Comparison of ENCODE assay signal across 12 cellular contexts in the genomic region with DNA sequence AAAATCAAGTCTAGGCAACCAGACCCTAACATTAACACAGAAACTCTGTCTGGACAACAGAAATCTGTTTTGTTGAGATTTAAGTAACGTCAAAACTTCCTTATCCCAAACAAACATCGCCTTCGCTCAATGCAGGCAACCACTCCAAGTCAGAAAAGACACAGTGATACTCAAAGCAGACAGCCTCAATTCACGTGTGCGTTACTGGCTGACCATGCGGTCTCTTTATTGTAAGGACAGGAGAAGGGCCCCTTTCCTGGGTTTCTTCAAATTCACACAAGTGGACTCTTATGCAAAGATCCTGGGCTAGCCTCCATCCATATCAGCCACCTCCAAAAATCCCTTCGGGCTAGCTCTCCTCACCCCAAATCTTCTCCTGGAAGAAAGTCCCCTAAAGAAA.
A peak's percentile ranks its signal among the peaks of the same experiment; 100 is the strongest.
DNase-seq lines count a peak whose midpoint lies in the region; ATAC-seq, FAIRE-seq and TF ChIP-seq lines count a peak whose summit lies in the region.
"Had no signal": no experiment of that assay in that cellular context is flagged by ENCODE, and none has a peak within 500 bp of the region (broad histone marks: within the 10 kb centered on the region; RNA-seq: fewer than 3 reads in every experiment).

No MANE protein-coding gene starts in this region.

- H3K9ac ChIP-seq in KMS-11 (peak overlapping the region; percentile 83), mucosa of stomach (ENCODE audit: low read length) (peak overlapping the region; percentile 69)

- H3K4me2 ChIP-seq in KMS-11, result peak overlapping the region; percentile 80

- TF ChIP-seq POLR2A in H54 (IDR thresholded peaks at IDR 0.05; ENCODE audit: low read depth, low read length), result no peak

- no peak overlapping the region for H3K27ac ChIP-seq in CD4-positive, alpha-beta memory T cell (ENCODE audit: low read depth, low read length)
- H3K27ac ChIP-seq in KMS-11, result peak overlapping the region; percentile 97
- peak overlapping the region; percentile 41 for H3K27ac ChIP-seq in brain microvascular endothelial cell
- H3K27ac ChIP-seq in effector memory CD4-positive, alpha-beta T cell (ENCODE audit: insufficient read depth, low read length, poor library complexity, severe bottlenecking), result no peak overlapping the region

- CTCF ChIA-PET in CD4-positive, alpha-beta memory T cell (lab: Charles Lee; ENCODE audit: partially characterized antibody), result interaction anchor here (0.9 to 1.6 kb wide), 3 partner anchors 10 to 139 kb away, joined by 4 to 9 read pairs (median 5); no protein-coding TSS in a partner anchor

- peaks cover 4% of the 10 kb centered on the region for H3K27me3 ChIP-seq in CD4-positive, alpha-beta memory T cell (ENCODE audit: insufficient read depth, low read length)
- H3K27me3 ChIP-seq in KMS-11 (ENCODE audit: insufficient read depth, low read depth), result peaks cover 14% of the 10 kb centered on the region
- no peaks in the 10 kb centered on the region for H3K27me3 ChIP-seq in brain microvascular endothelial cell (replicated peaks)
- H3K27me3 ChIP-seq in mucosa of stomach (ENCODE audit: control insufficient read depth, insufficient read depth, low read length), result no peaks in the 10 kb centered on the region
- no peaks in the 10 kb centered on the region for H3K27me3 ChIP-seq in effector memory CD4-positive, alpha-beta T cell (replicated peaks; ENCODE audit: control insufficient read depth, insufficient read depth, low read length, poor library complexity, severe bottlenecking)

- peak overlapping the region; percentile 5 to 93 (median 74) for H3K27ac Mint-ChIP-seq in CD4-positive, alpha-beta memory T cell
- H3K27ac Mint-ChIP-seq: activated naive CD4-positive, alpha-beta T cell treated with anti-CD3 and anti-CD28 coated beads, Interleukin-2, amount 50 U/mL, for 24 hours; naive B cell had no signal

- peaks cover 84% of the 10 kb centered on the region for H3K79me2 ChIP-seq in KMS-11 (ENCODE audit: insufficient read depth, low read depth)

- H3K27me3 Mint-ChIP-seq in CD4-positive, alpha-beta memory T cell, result peaks cover 11 to 25% of the 10 kb centered on the region in 2 donors

- no peak overlapping the region for H3K4me3 ChIP-seq in CD4-positive, alpha-beta memory T cell (ENCODE audit: low read length in 2 of 2)
- no peak overlapping the region for H3K4me3 ChIP-seq in KMS-11 (IDR thresholded peaks at IDR 0.05; ENCODE audit: insufficient read depth, low read depth, low read length)
- H3K4me3 ChIP-seq in brain microvascular endothelial cell (ENCODE audit: low read depth, low read length), result peak overlapping the region; percentile 37
- no peak overlapping the region for H3K4me3 ChIP-seq in mucosa of stomach (ENCODE audit: low read length)
- H3K4me3 ChIP-seq in effector memory CD4-positive, alpha-beta T cell (ENCODE audit: insufficient read depth, low read depth, low read length, poor library complexity, severe bottlenecking), result no peak overlapping the region

- DNase-seq in CD4-positive, alpha-beta memory T cell, result no peak
- DNase-seq in brain microvascular endothelial cell, result no peak
- no peak for DNase-seq in effector memory CD4-positive, alpha-beta T cell
- no peak for DNase-seq in activated effector memory CD4-positive, alpha-beta T cell treated with Interleukin-2 at 50 U/mL for 16 hours
- no peak for DNase-seq in H54 (ENCODE audit: insufficient read length, low spot score)
- DNase-seq: naive B cell; stimulated activated naive CD4-positive, alpha-beta T cell had no signal

- peaks cover 29% of the 10 kb centered on the region for H3K4me1 ChIP-seq in CD4-positive, alpha-beta memory T cell (ENCODE audit: insufficient read depth, low read length)
- H3K4me1 ChIP-seq in KMS-11 (ENCODE audit: low read depth, poor library complexity, severe bottlenecking) (peaks cover 33% of the 10 kb centered on the region), mucosa of stomach (ENCODE audit: control insufficient read depth, insufficient read depth, low read length) (peaks cover 36% of the 10 kb centered on the region)
- peaks cover 17% of the 10 kb centered on the region for H3K4me1 ChIP-seq in effector memory CD4-positive, alpha-beta T cell (ENCODE audit: control insufficient read depth, insufficient read depth, low read length, poor library complexity, severe bottlenecking)

- FAIRE-seq in H54 (lab: Jason Lieb, UNC), result no peak
- FAIRE-seq: HTR-8/SVneo had no signal

- no peaks in the 10 kb centered on the region for H3K36me3 ChIP-seq in CD4-positive, alpha-beta memory T cell (ENCODE audit: insufficient read depth, low read length)
- H3K36me3 ChIP-seq in KMS-11 (ENCODE audit: insufficient read depth), result no peaks in the 10 kb centered on the region
- H3K36me3 ChIP-seq in brain microvascular endothelial cell (replicated peaks), result no peaks in the 10 kb centered on the region
- no peaks in the 10 kb centered on the region for H3K36me3 ChIP-seq in mucosa of stomach (ENCODE audit: control insufficient read depth, insufficient read depth, low read length)
- no peaks in the 10 kb centered on the region for H3K36me3 ChIP-seq in effector memory CD4-positive, alpha-beta T cell (ENCODE audit: control insufficient read depth, insufficient read depth, low read length)

- H3K4me3 Mint-ChIP-seq in CD4-positive, alpha-beta memory T cell, result peak overlapping the region in 7 of 8 donors; percentile 25 to 83 (median 71)
- H3K4me3 Mint-ChIP-seq: activated naive CD4-positive, alpha-beta T cell treated with anti-CD3 and anti-CD28 coated beads, Interleukin-2, amount 50 U/mL, for 24 hours; naive B cell had no signal

- no peaks in the 10 kb centered on the region for H3K36me3 Mint-ChIP-seq in CD4-positive, alpha-beta memory T cell
- H3K36me3 Mint-ChIP-seq: activated naive CD4-positive, alpha-beta T cell treated with anti-CD3 and anti-CD28 coated beads, Interleukin-2, amount 50 U/mL, for 24 hours; naive B cell had no signal

- POLR2A ChIA-PET in CD4-positive, alpha-beta memory T cell (lab: Charles Lee; ENCODE audit: partially characterized antibody), result interaction anchor here (0.7 to 1.1 kb wide), 2 partner anchors 29 to 139 kb away, joined by 4 to 6 read pairs; no protein-coding TSS in a partner anchor

- H4K20me1 ChIP-seq in KMS-11 (ENCODE audit: insufficient read depth), result no peaks in the 10 kb centered on the region

- no peaks in the 10 kb centered on the region for H3K9me3 Mint-ChIP-seq in CD4-positive, alpha-beta memory T cell
- H3K9me3 Mint-ChIP-seq: activated naive CD4-positive, alpha-beta T cell treated with anti-CD3 and anti-CD28 coated beads, Interleukin-2, amount 50 U/mL, for 24 hours had no signal

- intact Hi-C loops in CD4-positive, alpha-beta memory T cell (cut with micrococcal nuclease), result no loop called here

- no peak overlapping the region for H2AFZ ChIP-seq in KMS-11 (ENCODE audit: low read depth)

- in situ Hi-C loops in brain microvascular endothelial cell (cut with HindIII; ENCODE audit: low pct_ligation_motif_present, low sequenced_read_pairs), result no loop called here

- ATAC-seq in HG02884 (IDR thresholded peaks at IDR 0.05; ENCODE audit: unreplicated experiment), result no peak

- TF ChIP-seq CTCF in KMS-11 (conservative IDR thresholded peaks at IDR 0.05; ENCODE audit: low read depth, low read length) (no peak), brain microvascular endothelial cell (IDR thresholded peaks at IDR 0.05; ENCODE audit: low read depth, low read length, missing control alignments) (no peak)

- peaks cover 24 to 66% (median 42%) of the 10 kb centered on the region in 4 donors for H3K4me1 Mint-ChIP-seq in CD4-positive, alpha-beta memory T cell

- no peaks in the 10 kb centered on the region for H3K9me3 ChIP-seq in CD4-positive, alpha-beta memory T cell (ENCODE audit: control insufficient read depth in 1 of 2, low read length in 2 of 2)
- H3K9me3 ChIP-seq in mucosa of stomach (ENCODE audit: control insufficient read depth, low read length), result no peaks in the 10 kb centered on the region
- no peaks in the 10 kb centered on the region for H3K9me3 ChIP-seq in effector memory CD4-positive, alpha-beta T cell (ENCODE audit: control insufficient read depth, low read length)

Comparison
In these comparisons a context has a peak if more than half of its experiments do, and no peak if none do; other contexts are left out.
1. H3K27ac ChIP-seq: peak in KMS-11 (single experiment) and brain microvascular endothelial cell (single experiment); none in CD4-positive, alpha-beta memory T cell (single experiment) and effector memory CD4-positive, alpha-beta T cell (single experiment).